ENCODE assay signal across 1 cellular context in genomic region chr17:75832164-75832651, GRCh38.
A peak's percentile ranks its signal among the peaks of the same experiment; 100 is the strongest.
TF ChIP-seq lines count a peak whose summit lies in the region.

No MANE protein-coding gene starts in this region.

TF ChIP-seq in HepG2, 621 proteins besides CTCF, POLR2A, EP300 and RAD21:
- TF ChIP-seq FOXA3 (CRISPR knock-in tag; IDR thresholded peaks at IDR 0.05): no peak
- 0 out of 2 replicates have a peak, but pooled peaks have one; percentile 21 for TF ChIP-seq ZBTB33 (CRISPR knock-in tag; IDR thresholded peaks at IDR 0.05)
- no peak for TF ChIP-seq TGIF2 (CRISPR knock-in tag; IDR thresholded peaks at IDR 0.05)
- no peak for TF ChIP-seq HNRNPL (IDR thresholded peaks at IDR 0.05; ENCODE audit: low read depth, low read length)
- no peak for TF ChIP-seq RORA (CRISPR knock-in tag; IDR thresholded peaks at IDR 0.05)
- TF ChIP-seq ZNF883 (CRISPR knock-in tag; IDR thresholded peaks at IDR 0.05; ENCODE audit: not compliant biosample characterization): no peak
